Comparison of ENCODE assay signal across 14 cellular contexts in genomic region chr4:124640037-124640730, GRCh38.
A peak's percentile ranks its signal among the peaks of the same experiment; 100 is the strongest.
DNase-seq lines count a peak whose midpoint lies in the region; TF ChIP-seq lines count a peak whose summit lies in the region.
"Had no signal": no experiment of that assay in that cellular context is flagged by ENCODE, and none has a peak within 500 bp of the region (broad histone marks: within the 10 kb centered on the region; RNA-seq: fewer than 3 reads in every experiment).

No MANE protein-coding gene starts in this region.

- H3K14ac ChIP-seq in H9 (ENCODE audit: insufficient read depth, low read length), result no peak overlapping the region

- no peaks in the 10 kb centered on the region for H3K79me1 ChIP-seq in H9 (ENCODE audit: insufficient read depth, low read depth, low read length, poor library complexity, severe bottlenecking)

- H3K4me1 ChIP-seq in H9 (ENCODE audit: insufficient read depth, low read length), result no peaks in the 10 kb centered on the region
- H3K4me1 ChIP-seq: SJCRH30 had no signal

- H3K9me3 Mint-ChIP-seq in H9 (peaks cover 4 to 6% of the 10 kb centered on the region in 2 experiments; a peak in 4 of 5 replicates), type B pancreatic cell (no peaks in the 10 kb centered on the region)

- no peak overlapping the region for H3K27ac Mint-ChIP-seq in H9
- no peak overlapping the region for H3K27ac Mint-ChIP-seq in type B pancreatic cell
- H3K27ac Mint-ChIP-seq: activated CD4-positive, alpha-beta T cell treated with anti-CD3 and anti-CD28 coated beads for 36 hours had no signal

- peak overlapping the region; percentile 55 for H3K4me3 ChIP-seq in epithelial cell of proximal tubule (ENCODE audit: low read depth, low read length)
- H3K4me3 ChIP-seq: SJCRH30, vagina had no signal

- H3K4ac ChIP-seq in H9 (ENCODE audit: low read depth, low read length), result no peak overlapping the region

- H3K56ac ChIP-seq in H9 (ENCODE audit: insufficient read length, low read depth, low read length), result no peak overlapping the region

- H3K18ac ChIP-seq in H9 (ENCODE audit: insufficient read length, low read depth, low read length), result no peak overlapping the region

- no peaks in the 10 kb centered on the region for H3K79me2 ChIP-seq in H9 (ENCODE audit: insufficient read depth, low read length)

- H3K27ac ChIP-seq in H9 (ENCODE audit: insufficient read length, low read depth, low read length), result no peak overlapping the region
- H3K27ac ChIP-seq: KMS-11, SJCRH30, vagina had no signal

- no peak overlapping the region for H4K5ac ChIP-seq in H9 (ENCODE audit: insufficient read length, low read depth, low read length)

- H3K9me3 ChIP-seq in H9 (ENCODE audit: control insufficient read depth, low read depth, low read length), result no peaks in the 10 kb centered on the region
- H3K9me3 ChIP-seq: SJCRH30, vagina had no signal

- H2AFZ ChIP-seq in H9 (ENCODE audit: low read length), result no peak overlapping the region

- H3K23ac ChIP-seq in H9 (ENCODE audit: insufficient read length, low read depth, low read length), result no peak overlapping the region

- H3T11ph ChIP-seq in H9 (ENCODE audit: low read length), result no peak overlapping the region

- H2BK20ac ChIP-seq in H9 (ENCODE audit: low read depth, low read length, poor library complexity, severe bottlenecking), result no peak overlapping the region

- H3K27me3 ChIP-seq in H9 (ENCODE audit: insufficient read depth, low read length), result no peaks in the 10 kb centered on the region
- H3K27me3 ChIP-seq: SJCRH30, vagina had no signal

- H3K23me2 ChIP-seq in H9 (ENCODE audit: insufficient read length, low read depth, low read length, poor library complexity, severe bottlenecking), result no peaks in the 10 kb centered on the region

- H3K27me3 Mint-ChIP-seq in H9 (ENCODE audit: low read depth) (no peaks in the 10 kb centered on the region; the same call in 1 of the 2 replicates), type B pancreatic cell (no peaks in the 10 kb centered on the region)
- H3K27me3 Mint-ChIP-seq: activated CD4-positive, alpha-beta T cell treated with anti-CD3 and anti-CD28 coated beads for 36 hours had no signal

- DNase-seq in GM04503 (ENCODE audit: low read depth) (peak; percentile 20), RKO (ENCODE audit: low spot score) (peak; percentile 98), epithelial cell of proximal tubule (ENCODE audit: low read depth) (peak; percentile 68), renal cortical epithelial cell (ENCODE audit: low read depth) (peak; percentile 93), H9 (no peak), type B pancreatic cell (ENCODE audit: extremely low spot score, unreplicated experiment) (no peak), NCI-H1694 (lab: John Stamatoyannopoulos, UW) (no peak)
- DNase-seq in activated CD4-positive, alpha-beta T cell treated with anti-CD3 and anti-CD28 coated beads, Interleukin-2, amount 50 U/mL, for 4 hours, result no peak
- DNase-seq: activated CD4-positive, alpha-beta T cell treated with anti-CD3 and anti-CD28 coated beads for 36 hours; DND-41; hypothalamus; SJCRH30 had no signal

- H2BK5ac ChIP-seq in H9 (ENCODE audit: insufficient read length, low read length), result no peak overlapping the region

- no peak overlapping the region for H4K8ac ChIP-seq in H9 (replicated peaks; ENCODE audit: insufficient read length, low read depth, low read length)

- no peak overlapping the region for H2BK120ac ChIP-seq in H9 (ENCODE audit: low read depth, low read length, poor library complexity, severe bottlenecking)

- no peak overlapping the region for H2BK12ac ChIP-seq in H9 (ENCODE audit: insufficient read length, low read depth, low read length)

- no peaks in the 10 kb centered on the region for H4K20me1 ChIP-seq in H9 (ENCODE audit: control insufficient read depth, insufficient read depth, insufficient read length)

- no peak overlapping the region for H3K4me3 Mint-ChIP-seq in H9
- H3K4me3 Mint-ChIP-seq in type B pancreatic cell, result no peak overlapping the region
- H3K4me3 Mint-ChIP-seq: activated CD4-positive, alpha-beta T cell treated with anti-CD3 and anti-CD28 coated beads for 36 hours had no signal

- TF ChIP-seq CTCF in epithelial cell of proximal tubule (conservative IDR thresholded peaks at IDR 0.05; ENCODE audit: low read depth, low read length), result no peak
- no peak for TF ChIP-seq CTCF in H9 (conservative IDR thresholded peaks at IDR 0.05)
- TF ChIP-seq CTCF in type B pancreatic cell (conservative IDR thresholded peaks at IDR 0.05), result no peak

- H4K91ac ChIP-seq in H9 (ENCODE audit: insufficient read length, low read depth, low read length), result no peak overlapping the region

- WGBS in H9 (ENCODE audit: extremely low coverage, insufficient read length, low lambda C conversion rate), result no CpG with 5 or more reads among the region's 3 CpGs

- no peak overlapping the region for H2BK15ac ChIP-seq in H9 (ENCODE audit: low read depth, low read length)

- H2AK5ac ChIP-seq in H9 (ENCODE audit: insufficient read length, low read length), result no peak overlapping the region

- H3K4me2 ChIP-seq in H9 (ENCODE audit: insufficient read depth, insufficient read length, low read length), result no peak overlapping the region
- H3K4me2 ChIP-seq: KMS-11 had no signal

- H3K36me3 Mint-ChIP-seq in H9 (ENCODE audit: insufficient read depth in 1 of 3, low read depth in 3 of 3) (peaks cover 0 to 9% (median 4%) of the 10 kb centered on the region in 3 experiments; a peak in 5 of 7 replicates), type B pancreatic cell (no peaks in the 10 kb centered on the region)

- no peak overlapping the region for H3K9ac ChIP-seq in H9 (ENCODE audit: extremely low read depth, insufficient read length, low read length)
- H3K9ac ChIP-seq: KMS-11 had no signal

- H3K4me1 Mint-ChIP-seq in H9 (peaks cover 53 to 54% of the 10 kb centered on the region in 2 experiments), type B pancreatic cell (ENCODE audit: unreplicated experiment) (peaks cover 3% of the 10 kb centered on the region)

Comparison
In these comparisons a context has a peak if more than half of its experiments do, and no peak if none do; other contexts are left out.
1. DNase-seq: peak in GM04503 (single experiment), RKO (single experiment), epithelial cell of proximal tubule (single experiment) and renal cortical epithelial cell (single experiment); none in H9 (single experiment), type B pancreatic cell (single experiment), NCI-H1694 (single experiment) and activated CD4-positive, alpha-beta T cell treated with anti-CD3 and anti-CD28 coated beads, Interleukin-2, amount 50 U/mL, for 4 hours (0 of 2).